8 cellular contexts compared by ENCODE assay signal in the genomic region with DNA sequence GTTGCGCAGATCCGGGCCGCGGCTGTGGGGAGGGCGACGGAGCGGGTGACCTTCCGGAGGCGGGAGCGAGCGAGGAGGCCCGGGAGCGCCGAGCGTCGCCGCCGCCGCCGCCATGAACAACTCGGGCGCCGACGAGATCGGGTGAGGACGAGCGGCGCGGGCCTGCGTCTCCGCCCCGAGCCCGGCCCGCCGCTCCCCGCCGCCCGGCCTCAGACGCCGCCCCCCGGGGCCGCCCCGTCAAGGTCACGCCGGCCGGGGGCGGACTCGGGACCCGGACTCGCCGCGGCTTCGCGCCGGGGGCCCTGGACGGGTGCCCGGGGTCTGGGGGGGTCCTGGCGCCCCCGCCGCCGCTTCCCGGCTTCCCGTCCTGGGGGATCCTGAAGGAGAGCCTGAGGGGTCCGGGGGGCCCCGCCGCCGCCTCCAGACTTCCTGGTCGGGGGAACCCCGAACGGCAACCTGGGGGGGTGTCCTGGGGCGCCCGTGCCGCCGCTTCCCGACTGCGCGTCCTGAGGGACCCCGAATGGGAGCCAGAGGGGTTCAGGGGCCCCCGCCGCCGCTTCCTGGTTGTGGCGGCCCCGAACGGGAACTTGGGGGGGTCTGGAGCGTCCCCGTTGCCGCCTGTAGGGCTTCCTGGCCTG. TPM values are rescaled to one million over a fixed set of nuclear protein-coding genes. Genes with fewer than 3 reads are reported as not detected.
DNase-seq lines count a peak whose midpoint lies in the region; ATAC-seq and TF ChIP-seq lines count a peak whose summit lies in the region.

No MANE protein-coding gene starts in this region.

- H3K36me3 ChIP-seq in heart left ventricle (peaks cover 0 to 15% (median 1%) of the 10 kb centered on the region in 9 donors), smooth muscle cell (ENCODE audit: low read depth) (no peaks in the 10 kb centered on the region)

- TF ChIP-seq CTCF in natural killer cell (IDR thresholded peaks at IDR 0.05): no peak
- TF ChIP-seq CTCF in heart left ventricle (IDR thresholded peaks at IDR 0.05): no peak
- no peak for TF ChIP-seq CTCF in smooth muscle cell (IDR thresholded peaks at IDR 0.05; ENCODE audit: borderline replicate concordance, insufficient read depth, poor library complexity, severe bottlenecking)

- peak overlapping the region; percentile 95 for H3K4me2 ChIP-seq in smooth muscle cell

- no peaks in the 10 kb centered on the region for H3K36me3 Mint-ChIP-seq in natural killer cell
- H3K36me3 Mint-ChIP-seq in natural killer cell treated with Interleukin-12 subunit alpha and Interleukin-12 subunit beta and Interleukin-15 and Interleukin-18, amount 100 ng/mL, for 72 hours: peaks cover 5% of the 10 kb centered on the region
- peaks cover 10% of the 10 kb centered on the region for H3K36me3 Mint-ChIP-seq in activated T-cell treated with anti-CD3 and anti-CD28 coated beads, Interleukin-2, amount 50 U/mL, for 4 hours (ENCODE audit: insufficient read depth)

- H2AFZ ChIP-seq in smooth muscle cell (ENCODE audit: low read depth): no peak overlapping the region

- H3K9me3 Mint-ChIP-seq in natural killer cell: no peaks in the 10 kb centered on the region
- H3K9me3 Mint-ChIP-seq in natural killer cell treated with Interleukin-12 subunit alpha and Interleukin-12 subunit beta and Interleukin-15 and Interleukin-18, amount 100 ng/mL, for 72 hours: no peaks in the 10 kb centered on the region
- no peaks in the 10 kb centered on the region for H3K9me3 Mint-ChIP-seq in activated T-cell treated with anti-CD3 and anti-CD28 coated beads, Interleukin-2, amount 50 U/mL, for 4 hours

- DNase-seq in natural killer cell (peak; percentile 67), heart left ventricle (peak in 3 of 5 donors; percentile 51 to 74 (median 62)), smooth muscle cell (lab: John Stamatoyannopoulos, UW; ENCODE audit: unreplicated experiment) (peak; percentile 37), dermis blood vessel endothelial cell (no peak), OCI-M2 (lab: John Stamatoyannopoulos, UW; ENCODE audit: unreplicated experiment) (no peak)
- DNase-seq in natural killer cell treated with Interleukin-12 subunit alpha and Interleukin-12 subunit beta and Interleukin-15 and Interleukin-18, amount 100 ng/mL, for 72 hours (ENCODE audit: low spot score): no peak
- peak; percentile 36 for DNase-seq in activated T-cell treated with anti-CD3 and anti-CD28 coated beads, Interleukin-2, amount 50 U/mL, for 4 hours

- H3K4me1 Mint-ChIP-seq in natural killer cell: peaks cover 53 to 56% of the 10 kb centered on the region in 2 donors
- peaks cover 45 to 46% of the 10 kb centered on the region in 2 donors for H3K4me1 Mint-ChIP-seq in natural killer cell treated with Interleukin-12 subunit alpha and Interleukin-12 subunit beta and Interleukin-15 and Interleukin-18, amount 100 ng/mL, for 72 hours (ENCODE audit: low read depth in 2 of 2)
- peaks cover 48% of the 10 kb centered on the region for H3K4me1 Mint-ChIP-seq in activated T-cell treated with anti-CD3 and anti-CD28 coated beads, Interleukin-2, amount 50 U/mL, for 4 hours (ENCODE audit: low read depth)

- peak overlapping the region; percentile 82 to 100 (median 96) for H3K4me3 ChIP-seq in heart left ventricle
- H3K4me3 ChIP-seq in smooth muscle cell: peak overlapping the region; percentile 95

- H3K9ac ChIP-seq in smooth muscle cell (ENCODE audit: low read depth): peak overlapping the region; percentile 96

- no peaks in the 10 kb centered on the region for H3K9me3 ChIP-seq in heart left ventricle
- no peaks in the 10 kb centered on the region for H3K9me3 ChIP-seq in smooth muscle cell (replicated peaks; ENCODE audit: low read depth)

- no peak for TF ChIP-seq POLR2A in heart left ventricle (IDR thresholded peaks at IDR 0.05)

- intact Hi-C loops in natural killer cell (cut with micrococcal nuclease): loop anchor here (1.0 to 10.0 kb wide), 4 partner anchors 24 to 611 kb away; partner anchors contain the start of genes NDUFS7, PTBP1, RPS15 and UQCR11
- intact Hi-C loops in heart left ventricle (cut with DNase I): loop anchor here in 3 of 10 donors (5.0 to 10.0 kb wide), 2 partner anchors 133 to 185 kb away; partner anchors contain the start of genes FAM174C (in 2 of the 3) and MBD3 (in 1 of the 3)

- H3K79me2 ChIP-seq in smooth muscle cell (ENCODE audit: low read depth): peaks cover 51% of the 10 kb centered on the region

- ATAC-seq in natural killer cell (peak in 2 of 3 donors; percentile 20 to 29), HG03442 (IDR thresholded peaks at IDR 0.05; ENCODE audit: unreplicated experiment) (peak; percentile 20), heart left ventricle (peak in 1 of 4 donors; percentile 5)
- no peak for ATAC-seq in natural killer cell treated with Interleukin-12 subunit alpha and Interleukin-12 subunit beta and Interleukin-15 and Interleukin-18, amount 100 ng/mL, for 72 hours
- ATAC-seq in activated T-cell treated with anti-CD3 and anti-CD28 coated beads, Interleukin-2, amount 50 U/mL, for 4 hours: peak; percentile 39 to 40

- WGBS in heart left ventricle, 4 donors: 0 to 1% (median 1%) methylated on average over 51 to 87 of the region's 87 CpGs; no CpG with 5 or more reads in 1 of the 4 donors
- WGBS in smooth muscle cell (ENCODE audit: low lambda C conversion rate): 1% methylated on average over 23 of the region's 87 CpGs

- H3K27me3 ChIP-seq in heart left ventricle (peaks cover 0 to 7% (median 0%) of the 10 kb centered on the region in 9 donors), smooth muscle cell (ENCODE audit: low read depth) (no peaks in the 10 kb centered on the region)

- peaks cover 0 to under 1% of the 10 kb centered on the region in 2 donors for H3K27me3 Mint-ChIP-seq in natural killer cell (ENCODE audit: low read depth in 2 of 2)
- peaks cover under 1 to 4% of the 10 kb centered on the region in 2 donors for H3K27me3 Mint-ChIP-seq in natural killer cell treated with Interleukin-12 subunit alpha and Interleukin-12 subunit beta and Interleukin-15 and Interleukin-18, amount 100 ng/mL, for 72 hours
- peaks cover 4% of the 10 kb centered on the region for H3K27me3 Mint-ChIP-seq in activated T-cell treated with anti-CD3 and anti-CD28 coated beads, Interleukin-2, amount 50 U/mL, for 4 hours (ENCODE audit: low read depth)

- peak overlapping the region; percentile 84 for H3K4me3 Mint-ChIP-seq in natural killer cell
- H3K4me3 Mint-ChIP-seq in natural killer cell treated with Interleukin-12 subunit alpha and Interleukin-12 subunit beta and Interleukin-15 and Interleukin-18, amount 100 ng/mL, for 72 hours: no peak overlapping the region
- peak overlapping the region; percentile 72 for H3K4me3 Mint-ChIP-seq in activated T-cell treated with anti-CD3 and anti-CD28 coated beads, Interleukin-2, amount 50 U/mL, for 4 hours

- H3K27ac ChIP-seq in heart left ventricle (peak overlapping the region; percentile 87 to 98 (median 94)), smooth muscle cell (ENCODE audit: low read depth) (peak overlapping the region; percentile 95)

- peak overlapping the region; percentile 91 to 94 for H3K27ac Mint-ChIP-seq in natural killer cell
- H3K27ac Mint-ChIP-seq in natural killer cell treated with Interleukin-12 subunit alpha and Interleukin-12 subunit beta and Interleukin-15 and Interleukin-18, amount 100 ng/mL, for 72 hours: peak overlapping the region in 1 of 2 donors; percentile 48

- H3K4me1 ChIP-seq in heart left ventricle (peaks cover 24 to 54% (median 45%) of the 10 kb centered on the region in 12 donors), smooth muscle cell (ENCODE audit: low read depth) (peaks cover 13% of the 10 kb centered on the region)

- peaks cover 11% of the 10 kb centered on the region for H3F3A ChIP-seq in smooth muscle cell (ENCODE audit: low read depth)

- peaks cover 43% of the 10 kb centered on the region for H4K20me1 ChIP-seq in smooth muscle cell (ENCODE audit: low read depth)

RNA-seq across cellular contexts. Expression of gene DAZAP1, which starts 0.4 kb away (rescaled TPM):
- total RNA-seq in natural killer cell (100 to 1,000 TPM; 166 to 207 (median 170) TPM), heart left ventricle (100 to 1,000 TPM in 1 of 9 donors, 10 to 100 TPM in 8; 36.8 to 124 (median 78.5) TPM), smooth muscle cell (33.7 and 41.7 TPM in 2 replicates), dermis blood vessel endothelial cell (58.0 and 104 TPM in 2 replicates)
- total RNA-seq in natural killer cell treated with Interleukin-12 subunit alpha and Interleukin-12 subunit beta and Interleukin-15 and Interleukin-18, amount 100 ng/mL, for 72 hours: 100 to 1,000 TPM; 233 to 282 TPM
- 100 to 1,000 TPM; 296 to 322 (median 303) TPM for total RNA-seq in activated T-cell treated with anti-CD3 and anti-CD28 coated beads, Interleukin-2, amount 50 U/mL, for 4 hours
- polyA plus RNA-seq in heart left ventricle (100 to 1,000 TPM in 1 of 2 donors, 10 to 100 TPM in 1; 65.8 to 128 TPM), smooth muscle cell (35.5 and 37.0 TPM in 2 replicates)

RNA-seq across cellular contexts. Expression of gene GAMT, which starts 6.4 kb away (rescaled TPM):
- 1 to 10 TPM; 5.1 to 7.5 (median 7.1) TPM for total RNA-seq in natural killer cell
- total RNA-seq in natural killer cell treated with Interleukin-12 subunit alpha and Interleukin-12 subunit beta and Interleukin-15 and Interleukin-18, amount 100 ng/mL, for 72 hours: 10 to 100 TPM in 1 of 2 donors, 1 to 10 TPM in 1; 5.2 to 15.6 TPM
- 10 to 100 TPM; 16.0 to 25.9 (median 23.1) TPM for total RNA-seq in activated T-cell treated with anti-CD3 and anti-CD28 coated beads, Interleukin-2, amount 50 U/mL, for 4 hours
- total RNA-seq in heart left ventricle: 100 to 1,000 TPM in 1 of 9 donors, 10 to 100 TPM in 8; 35.9 to 167 (median 62.5) TPM
- 100 to 1,000 TPM in 1 of 2 donors, 10 to 100 TPM in 1; 21.9 to 180 TPM for polyA plus RNA-seq in heart left ventricle
- total RNA-seq in smooth muscle cell: 15.8 and 22.3 TPM in 2 replicates
- 35.2 and 47.4 TPM in 2 replicates for polyA plus RNA-seq in smooth muscle cell
- total RNA-seq in dermis blood vessel endothelial cell: 10.7 and 14.8 TPM in 2 replicates

RNA-seq across cellular contexts. Expression of gene NDUFS7, which starts 24.1 kb away (rescaled TPM):
- total RNA-seq in natural killer cell: 10 to 100 TPM; 60.8 to 67.9 (median 66.6) TPM
- total RNA-seq in natural killer cell treated with Interleukin-12 subunit alpha and Interleukin-12 subunit beta and Interleukin-15 and Interleukin-18, amount 100 ng/mL, for 72 hours: 10 to 100 TPM; 89.1 to 89.5 TPM
- 100 to 1,000 TPM; 124 to 142 (median 137) TPM for total RNA-seq in activated T-cell treated with anti-CD3 and anti-CD28 coated beads, Interleukin-2, amount 50 U/mL, for 4 hours
- 100 to 1,000 TPM; 205 to 717 (median 336) TPM for total RNA-seq in heart left ventricle
- 100 to 1,000 TPM; 251 to 634 TPM for polyA plus RNA-seq in heart left ventricle
- total RNA-seq in smooth muscle cell: 62.7 and 95.8 TPM in 2 replicates
- 226 and 245 TPM in 2 replicates for polyA plus RNA-seq in smooth muscle cell
- 98.8 and 104 TPM in 2 replicates for total RNA-seq in dermis blood vessel endothelial cell

RNA-seq across cellular contexts. Expression of gene RPS15, which starts 30.4 kb away (rescaled TPM):
- total RNA-seq in natural killer cell (100 to 1,000 TPM; 731 to 872 (median 837) TPM), heart left ventricle (1,000 to 10,000 TPM in 2 of 9 donors, 100 to 1,000 TPM in 7; 468 to 2,348 (median 669) TPM), smooth muscle cell (2,033 and 2,744 TPM in 2 replicates), dermis blood vessel endothelial cell (380 and 637 TPM in 2 replicates)
- total RNA-seq in natural killer cell treated with Interleukin-12 subunit alpha and Interleukin-12 subunit beta and Interleukin-15 and Interleukin-18, amount 100 ng/mL, for 72 hours: 1,000 to 10,000 TPM in 1 of 2 donors, 100 to 1,000 TPM in 1; 757 to 1,081 TPM
- total RNA-seq in activated T-cell treated with anti-CD3 and anti-CD28 coated beads, Interleukin-2, amount 50 U/mL, for 4 hours: 1,000 to 10,000 TPM; 2,317 to 2,484 (median 2,379) TPM
- polyA plus RNA-seq in heart left ventricle (1,000 to 10,000 TPM; 2,165 to 2,683 TPM), smooth muscle cell (1,180 and 1,250 TPM in 2 replicates)

RNA-seq across cellular contexts. Expression of gene APC2, which starts 42.1 kb away (rescaled TPM):
- total RNA-seq in natural killer cell (under 1 TPM; 0.14 to 0.58 (median 0.27) TPM), heart left ventricle (under 1 TPM in 8 of 9 donors, not detected in 1; 0.04 to 0.72 (median 0.14) TPM), smooth muscle cell (0.09 and 0.18 TPM in 2 replicates), dermis blood vessel endothelial cell (0.23 and 0.34 TPM in 2 replicates)
- under 1 TPM; 0.05 to 0.17 TPM for total RNA-seq in natural killer cell treated with Interleukin-12 subunit alpha and Interleukin-12 subunit beta and Interleukin-15 and Interleukin-18, amount 100 ng/mL, for 72 hours
- total RNA-seq in activated T-cell treated with anti-CD3 and anti-CD28 coated beads, Interleukin-2, amount 50 U/mL, for 4 hours: under 1 TPM; 0.13 to 0.45 (median 0.16) TPM
- polyA plus RNA-seq in heart left ventricle (under 1 TPM; 0.07 to 0.08 TPM), smooth muscle cell (0.30 and 1.0 TPM in 2 replicates)

Comparison
In these comparisons a context has a peak if more than half of its experiments do, and no peak if none do; other contexts are left out.
1. ATAC-seq: peak in natural killer cell (2 of 3), HG03442 (single experiment) and activated T-cell treated with anti-CD3 and anti-CD28 coated beads, Interleukin-2, amount 50 U/mL, for 4 hours (2 of 2); none in natural killer cell treated with Interleukin-12 subunit alpha and Interleukin-12 subunit beta and Interleukin-15 and Interleukin-18, amount 100 ng/mL, for 72 hours (0 of 2).
2. DNase-seq: peak in natural killer cell (single experiment), activated T-cell treated with anti-CD3 and anti-CD28 coated beads, Interleukin-2, amount 50 U/mL, for 4 hours (single experiment), heart left ventricle (3 of 5) and smooth muscle cell (single experiment); none in natural killer cell treated with Interleukin-12 subunit alpha and Interleukin-12 subunit beta and Interleukin-15 and Interleukin-18, amount 100 ng/mL, for 72 hours (single experiment), dermis blood vessel endothelial cell (single experiment) and OCI-M2 (single experiment).